In the genomic region with DNA sequence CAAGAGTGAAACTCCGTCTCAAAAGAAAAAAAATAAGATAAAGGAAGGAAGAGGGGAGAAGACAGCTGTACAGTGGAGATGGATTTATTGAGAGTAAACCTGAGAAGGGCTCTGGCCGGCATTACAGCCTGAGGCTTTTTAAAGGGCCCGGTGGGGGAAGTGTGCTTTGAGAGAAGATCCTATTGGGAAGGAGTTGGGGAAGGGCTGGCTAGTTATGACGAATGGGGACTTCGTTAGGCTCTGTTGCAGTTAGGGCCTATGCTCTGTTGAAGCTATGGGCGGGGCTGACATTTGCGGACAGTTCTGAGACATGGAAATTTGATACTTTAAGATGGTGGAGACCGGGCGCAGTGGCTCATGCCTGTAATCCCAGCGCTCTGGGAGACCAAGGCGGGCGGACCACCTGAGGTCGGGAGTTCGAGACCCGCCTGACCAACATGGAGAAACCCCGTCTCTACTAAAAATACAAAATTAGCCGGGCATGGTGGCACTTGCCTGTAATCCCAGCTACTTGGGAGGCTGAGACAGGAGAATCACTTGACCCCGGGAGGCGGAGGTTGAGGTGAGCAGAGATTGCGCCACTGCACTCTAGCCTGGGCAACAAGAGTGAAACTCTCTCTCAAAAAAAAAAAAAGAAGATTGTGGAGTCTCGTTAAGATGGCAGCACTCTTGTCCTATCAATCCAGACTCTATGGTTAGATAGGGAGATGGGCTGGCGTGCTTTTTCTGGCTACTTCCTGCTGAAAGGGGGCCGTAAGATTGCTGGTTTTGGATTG, we compare ENCODE assay signal across 16 cellular contexts. TPM values are rescaled to one million over a fixed set of nuclear protein-coding genes. Genes with fewer than 3 reads are reported as not detected.
DNase-seq lines count a peak whose midpoint lies in the region; ATAC-seq and TF ChIP-seq lines count a peak whose summit lies in the region.
"Had no signal": no experiment of that assay in that cellular context is flagged by ENCODE, and none has a peak within 500 bp of the region (broad histone marks: within the 10 kb centered on the region; RNA-seq: fewer than 3 reads in every experiment).

No MANE protein-coding gene starts in this region.

- H3K27me3 ChIP-seq in CD8-positive, alpha-beta T cell (ENCODE audit: insufficient read depth, low read length): no peaks in the 10 kb centered on the region
- no peaks in the 10 kb centered on the region for H3K27me3 ChIP-seq in upper lobe of left lung
- H3K27me3 ChIP-seq: body of pancreas had no signal

- no peaks in the 10 kb centered on the region for H3K9me3 Mint-ChIP-seq in CD8-positive, alpha-beta T cell
- no peaks in the 10 kb centered on the region for H3K9me3 Mint-ChIP-seq in neural crest cell
- H3K9me3 Mint-ChIP-seq in endothelial cell (ENCODE audit: unreplicated experiment): no peaks in the 10 kb centered on the region
- H3K9me3 Mint-ChIP-seq: stimulated activated naive CD8-positive, alpha-beta T cell treated with anti-CD3 and anti-CD28 coated beads, Interleukin-15, Interleukin-2, amounts not matched to agents 100 ng/mL and 50 ng/mL, for 24 hours had no signal

- no peaks in the 10 kb centered on the region for H3K27me3 Mint-ChIP-seq in CD8-positive, alpha-beta T cell (ENCODE audit: low read depth)
- H3K27me3 Mint-ChIP-seq in neural crest cell (ENCODE audit: low read depth): no peaks in the 10 kb centered on the region
- peaks cover 11% of the 10 kb centered on the region for H3K27me3 Mint-ChIP-seq in endothelial cell (ENCODE audit: unreplicated experiment)
- H3K27me3 Mint-ChIP-seq: stimulated activated naive CD8-positive, alpha-beta T cell treated with anti-CD3 and anti-CD28 coated beads, Interleukin-15, Interleukin-2, amounts not matched to agents 100 ng/mL and 50 ng/mL, for 24 hours had no signal

- CTCF ChIA-PET in CD8-positive, alpha-beta T cell (lab: Charles Lee): interaction anchor here (0.9 to 2.6 kb wide), 6 partner anchors 10 to 449 kb away, joined by 3 to 7 read pairs (median 4); partner anchors contain the start of gene IER5L

- H3K36me3 Mint-ChIP-seq in CD8-positive, alpha-beta T cell: no peaks in the 10 kb centered on the region
- no peaks in the 10 kb centered on the region for H3K36me3 Mint-ChIP-seq in neural crest cell (ENCODE audit: low read depth)
- H3K36me3 Mint-ChIP-seq in endothelial cell (ENCODE audit: low read depth, unreplicated experiment): no peaks in the 10 kb centered on the region

- H3K9me3 ChIP-seq in CD8-positive, alpha-beta T cell (ENCODE audit: low read length): no peaks in the 10 kb centered on the region
- H3K9me3 ChIP-seq in upper lobe of left lung: no peaks in the 10 kb centered on the region
- H3K9me3 ChIP-seq: body of pancreas had no signal

- TF ChIP-seq CTCF in CD8-positive, alpha-beta T cell (IDR thresholded peaks at IDR 0.05): no peak
- no peak for TF ChIP-seq CTCF in fibroblast of mammary gland (conservative IDR thresholded peaks at IDR 0.05; ENCODE audit: control insufficient read depth, insufficient read depth, low read depth, low read length)
- TF ChIP-seq CTCF in neural crest cell (conservative IDR thresholded peaks at IDR 0.05): no peak
- no peak for TF ChIP-seq CTCF in upper lobe of left lung (IDR thresholded peaks at IDR 0.05)
- TF ChIP-seq CTCF in endothelial cell (IDR thresholded peaks at IDR 0.05; ENCODE audit: unreplicated experiment): no peak

- peak overlapping the region; percentile 75 for H3K27ac Mint-ChIP-seq in CD8-positive, alpha-beta T cell
- H3K27ac Mint-ChIP-seq in neural crest cell (ENCODE audit: unreplicated experiment) (no peak overlapping the region), endothelial cell (ENCODE audit: unreplicated experiment) (no peak overlapping the region)
- H3K27ac Mint-ChIP-seq: stimulated activated naive CD8-positive, alpha-beta T cell treated with anti-CD3 and anti-CD28 coated beads, Interleukin-15, Interleukin-2, amounts not matched to agents 100 ng/mL and 50 ng/mL, for 24 hours had no signal

- no peaks in the 10 kb centered on the region for H3K36me3 ChIP-seq in CD8-positive, alpha-beta T cell (ENCODE audit: insufficient read depth, low read length)
- H3K36me3 ChIP-seq in upper lobe of left lung: no peaks in the 10 kb centered on the region

- no peak for DNase-seq in CD8-positive, alpha-beta T cell
- DNase-seq in NCI-H510A treated with DMSO at 0.1 percent for 48 hours (lab: John Stamatoyannopoulos, UW): peak; percentile 92
- DNase-seq in fibroblast of mammary gland (ENCODE audit: low read depth): peak; percentile 56
- DNase-seq in neural crest cell (ENCODE audit: low read depth, low spot score): no peak
- no peak for DNase-seq in upper lobe of left lung
- no peak for DNase-seq in endothelial cell (ENCODE audit: low spot score)
- no peak for DNase-seq in NCI-H2171 (lab: John Stamatoyannopoulos, UW)
- DNase-seq: activated gamma-delta T cell, body of pancreas, NCI-H1930, nucleus accumbens, Right ventricle myocardium superior had no signal

- no peak for TF ChIP-seq POLR2A in upper lobe of left lung (IDR thresholded peaks at IDR 0.05)

- ATAC-seq in CD8-positive, alpha-beta T cell: no peak
- ATAC-seq in upper lobe of left lung (ENCODE audit: low FRiP score in 2 of 2) (no peak), GM21786 (IDR thresholded peaks at IDR 0.05; ENCODE audit: unreplicated experiment) (no peak)
- ATAC-seq: body of pancreas had no signal

- no peak for TF ChIP-seq EP300 in upper lobe of left lung (IDR thresholded peaks at IDR 0.05)

- peaks cover 22% of the 10 kb centered on the region for H3K4me1 ChIP-seq in CD8-positive, alpha-beta T cell (ENCODE audit: insufficient read depth, low read length)
- peaks cover 0 to 8% (median 6%) of the 10 kb centered on the region in 4 donors for H3K4me1 ChIP-seq in upper lobe of left lung
- H3K4me1 ChIP-seq: body of pancreas had no signal

- 92% methylated on average over 23 of the region's 23 CpGs for WGBS in upper lobe of left lung, 2 donors

- H3K4me1 Mint-ChIP-seq in CD8-positive, alpha-beta T cell (ENCODE audit: low read depth): peaks cover 28% of the 10 kb centered on the region
- peaks cover 48% of the 10 kb centered on the region for H3K4me1 Mint-ChIP-seq in neural crest cell
- no peaks in the 10 kb centered on the region for H3K4me1 Mint-ChIP-seq in endothelial cell (ENCODE audit: unreplicated experiment)

- H3K4me3 Mint-ChIP-seq in CD8-positive, alpha-beta T cell: no peak overlapping the region
- peak overlapping the region; percentile 26 for H3K4me3 Mint-ChIP-seq in neural crest cell
- H3K4me3 Mint-ChIP-seq in endothelial cell (ENCODE audit: unreplicated experiment): no peak overlapping the region
- H3K4me3 Mint-ChIP-seq: stimulated activated naive CD8-positive, alpha-beta T cell treated with anti-CD3 and anti-CD28 coated beads, Interleukin-15, Interleukin-2, amounts not matched to agents 100 ng/mL and 50 ng/mL, for 24 hours had no signal

- no peak overlapping the region for H3K27ac ChIP-seq in CD8-positive, alpha-beta T cell (ENCODE audit: low read depth, low read length)
- no peak overlapping the region for H3K27ac ChIP-seq in upper lobe of left lung
- H3K27ac ChIP-seq: body of pancreas had no signal

- no peak overlapping the region for H3K4me3 ChIP-seq in CD8-positive, alpha-beta T cell (ENCODE audit: low read depth, low read length)
- H3K4me3 ChIP-seq in fibroblast of mammary gland (ENCODE audit: control insufficient read depth, low read depth, low read length) (no peak overlapping the region), upper lobe of left lung (no peak overlapping the region)
- H3K4me3 ChIP-seq: body of pancreas, skin epidermis had no signal

- POLR2A ChIA-PET in CD8-positive, alpha-beta T cell (lab: Charles Lee): interaction anchor here (1.1 to 2.1 kb wide), 2 partner anchors 8 to 410 kb away, joined by 4 to 5 read pairs; partner anchors contain the start of gene IER5L

- intact Hi-C loops in CD8-positive, alpha-beta T cell (cut with DNase I, micrococcal nuclease): loop anchor here in 1 of 2 experiments (2.0 kb wide), 1 partner anchor 19 kb away; no protein-coding TSS in a partner anchor

RNA-seq across cellular contexts. Expression of gene C9orf50, which starts 33.2 kb away (rescaled TPM):
- total RNA-seq in CD8-positive, alpha-beta T cell: under 1 TPM in 1 of 2 experiments, not detected in 1; 0.19 TPM
- total RNA-seq in neural crest cell (0.26 and 0.27 TPM in 2 replicates), upper lobe of left lung (not detected), endothelial cell (ENCODE audit: unreplicated experiment) (not detected)
- total RNA-seq: body of pancreas, lung microvascular endothelial cell, Right ventricle myocardium superior had no signal

RNA-seq across cellular contexts. Expression of gene NTMT1, which starts 38.3 kb away (rescaled TPM):
- 10 to 100 TPM; 48.1 to 51.1 TPM for total RNA-seq in CD8-positive, alpha-beta T cell
- 50.9 and 51.8 TPM in 2 replicates for total RNA-seq in neural crest cell
- total RNA-seq in upper lobe of left lung: 10 to 100 TPM; 15.0 to 37.7 (median 23.6) TPM
- 16.7 TPM for total RNA-seq in endothelial cell (ENCODE audit: unreplicated experiment)

RNA-seq across cellular contexts. Expression of gene ASB6, which starts 54.3 kb away (rescaled TPM):
- total RNA-seq in CD8-positive, alpha-beta T cell: 10 to 100 TPM; 39.9 to 42.0 TPM
- total RNA-seq in neural crest cell (20.9 and 21.9 TPM in 2 replicates), upper lobe of left lung (10 to 100 TPM; 15.4 to 51.3 (median 21.9) TPM), endothelial cell (ENCODE audit: unreplicated experiment) (26.2 TPM)

Comparison
In these comparisons a context has a peak if more than half of its experiments do, and no peak if none do; other contexts are left out.
1. DNase-seq: peak in NCI-H510A treated with DMSO at 0.1 percent for 48 hours (single experiment) and fibroblast of mammary gland (single experiment); none in CD8-positive, alpha-beta T cell (0 of 7), neural crest cell (single experiment), upper lobe of left lung (0 of 2), endothelial cell (single experiment) and NCI-H2171 (single experiment).